In the genomic region with DNA sequence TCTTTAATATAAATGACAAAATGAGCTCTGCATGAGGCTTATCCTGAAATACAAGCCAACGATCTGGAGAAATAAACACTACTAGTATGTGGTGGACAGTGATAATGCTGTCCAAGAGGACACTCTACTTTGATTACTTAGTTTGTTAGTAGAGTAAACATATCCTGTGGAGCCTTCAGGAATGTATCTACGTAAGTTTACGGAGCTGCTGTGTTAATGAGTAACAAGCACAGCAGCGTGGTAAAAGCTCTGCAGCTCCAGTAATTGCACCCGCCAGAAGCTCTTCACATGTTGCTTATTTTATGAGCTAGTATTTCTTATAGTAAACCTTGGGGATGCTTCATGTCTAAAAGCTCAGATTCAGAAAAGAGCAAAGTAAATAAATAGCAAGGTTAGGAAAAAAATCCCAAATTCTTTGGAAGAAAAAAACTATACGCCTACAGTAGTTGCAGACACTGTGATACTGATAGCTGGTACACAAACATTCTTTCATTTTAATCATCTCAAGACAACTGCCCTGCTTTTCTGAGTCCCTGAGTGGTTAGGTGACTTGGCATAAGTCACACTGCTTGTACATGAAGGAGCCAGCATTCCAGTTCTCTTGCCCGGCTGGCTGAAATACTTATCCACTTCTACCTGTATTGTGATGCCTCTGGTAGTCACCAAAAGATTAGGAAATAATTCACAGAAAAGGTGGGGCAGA, we compare ENCODE assay signal across 1 cellular context.
TF ChIP-seq lines count a peak whose summit lies in the region.

No MANE protein-coding gene starts in this region.

TF ChIP-seq in HepG2, 621 proteins besides CTCF, POLR2A, EP300 and RAD21 (continued from another document and continues in another):
- TF ChIP-seq, protein P1, sequence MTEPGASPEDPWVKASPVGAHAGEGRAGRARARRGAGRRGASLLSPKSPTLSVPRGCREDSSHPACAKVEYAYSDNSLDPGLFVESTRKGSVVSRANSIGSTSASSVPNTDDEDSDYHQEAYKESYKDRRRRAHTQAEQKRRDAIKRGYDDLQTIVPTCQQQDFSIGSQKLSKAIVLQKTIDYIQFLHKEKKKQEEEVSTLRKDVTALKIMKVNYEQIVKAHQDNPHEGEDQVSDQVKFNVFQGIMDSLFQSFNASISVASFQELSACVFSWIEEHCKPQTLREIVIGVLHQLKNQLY (CRISPR knock-in tag; IDR thresholded peaks at IDR 0.05): 0 out of 2 replicates have a peak, but pooled peaks have one; percentile 40
- TF ChIP-seq RCOR2 (CRISPR knock-in tag; IDR thresholded peaks at IDR 0.05) (0 out of 2 replicates have a peak, but pooled peaks have one; percentile 32), JUN (CRISPR knock-in tag; IDR thresholded peaks at IDR 0.05) (peak; percentile 43; the same call in 1 of the 2 replicates), NFRKB (IDR thresholded peaks at IDR 0.05) (no peak), ISL2 (CRISPR knock-in tag; IDR thresholded peaks at IDR 0.05) (peak; percentile 57; the same call in 1 of the 2 replicates), ZBTB3 (CRISPR knock-in tag; IDR thresholded peaks at IDR 0.05; ENCODE audit: borderline replicate concordance, low read depth) (no peak), KAT7 (CRISPR knock-in tag; IDR thresholded peaks at IDR 0.05; ENCODE audit: borderline replicate concordance) (0 out of 2 replicates have a peak, but pooled peaks have one; percentile 35), SP5 (CRISPR knock-in tag; IDR thresholded peaks at IDR 0.05; ENCODE audit: borderline replicate concordance, low read depth) (peak; percentile 42; the same call in 1 of the 2 replicates), NCOA2 (CRISPR knock-in tag; IDR thresholded peaks at IDR 0.05) (peak; percentile 80), CEBPB (IDR thresholded peaks at IDR 0.05; ENCODE audit: borderline replicate concordance, low read depth, low read length) (0 out of 2 replicates have a peak, but pooled peaks have one; percentile 21), CREB1 (IDR thresholded peaks at IDR 0.05) (0 out of 2 replicates have a peak, but pooled peaks have one; percentile 35), CREB1 (CRISPR knock-in tag; IDR thresholded peaks at IDR 0.05) (no peak), SPEN (CRISPR knock-in tag; IDR thresholded peaks at IDR 0.05; ENCODE audit: low read depth) (no peak), ZNF598 (CRISPR knock-in tag; IDR thresholded peaks at IDR 0.05; ENCODE audit: borderline replicate concordance) (no peak), MIER3 (CRISPR knock-in tag; IDR thresholded peaks at IDR 0.05; ENCODE audit: borderline replicate concordance) (peak; percentile 22; the same call in 1 of the 2 replicates), TBP (CRISPR knock-in tag; IDR thresholded peaks at IDR 0.05) (no peak), SIX4 (CRISPR knock-in tag; IDR thresholded peaks at IDR 0.05) (peak; percentile 58; the same call in 1 of the 2 replicates), TARDBP (CRISPR knock-in tag; IDR thresholded peaks at IDR 0.05) (no peak), HDAC1 (CRISPR knock-in tag; IDR thresholded peaks at IDR 0.05) (peak; percentile 61; the same call in 1 of the 2 replicates), PCBP1 (IDR thresholded peaks at IDR 0.05; ENCODE audit: borderline replicate concordance, low read depth, low read length) (no peak), ZNF331 (CRISPR knock-in tag; IDR thresholded peaks at IDR 0.05) (peak; percentile 51; the same call in 1 of the 2 replicates), MEF2D (CRISPR knock-in tag; IDR thresholded peaks at IDR 0.05) (peak; percentile 21; the same call in 1 of the 2 replicates), HMG20A (CRISPR knock-in tag; IDR thresholded peaks at IDR 0.05; ENCODE audit: borderline replicate concordance) (peak; percentile 68; the same call in 1 of the 2 replicates), TBX2 (CRISPR knock-in tag; IDR thresholded peaks at IDR 0.05; ENCODE audit: borderline replicate concordance) (peak; percentile 84; the same call in 1 of the 2 replicates), TRIM24 (CRISPR knock-in tag; IDR thresholded peaks at IDR 0.05) (no peak)
- TF ChIP-seq, protein P2, sequence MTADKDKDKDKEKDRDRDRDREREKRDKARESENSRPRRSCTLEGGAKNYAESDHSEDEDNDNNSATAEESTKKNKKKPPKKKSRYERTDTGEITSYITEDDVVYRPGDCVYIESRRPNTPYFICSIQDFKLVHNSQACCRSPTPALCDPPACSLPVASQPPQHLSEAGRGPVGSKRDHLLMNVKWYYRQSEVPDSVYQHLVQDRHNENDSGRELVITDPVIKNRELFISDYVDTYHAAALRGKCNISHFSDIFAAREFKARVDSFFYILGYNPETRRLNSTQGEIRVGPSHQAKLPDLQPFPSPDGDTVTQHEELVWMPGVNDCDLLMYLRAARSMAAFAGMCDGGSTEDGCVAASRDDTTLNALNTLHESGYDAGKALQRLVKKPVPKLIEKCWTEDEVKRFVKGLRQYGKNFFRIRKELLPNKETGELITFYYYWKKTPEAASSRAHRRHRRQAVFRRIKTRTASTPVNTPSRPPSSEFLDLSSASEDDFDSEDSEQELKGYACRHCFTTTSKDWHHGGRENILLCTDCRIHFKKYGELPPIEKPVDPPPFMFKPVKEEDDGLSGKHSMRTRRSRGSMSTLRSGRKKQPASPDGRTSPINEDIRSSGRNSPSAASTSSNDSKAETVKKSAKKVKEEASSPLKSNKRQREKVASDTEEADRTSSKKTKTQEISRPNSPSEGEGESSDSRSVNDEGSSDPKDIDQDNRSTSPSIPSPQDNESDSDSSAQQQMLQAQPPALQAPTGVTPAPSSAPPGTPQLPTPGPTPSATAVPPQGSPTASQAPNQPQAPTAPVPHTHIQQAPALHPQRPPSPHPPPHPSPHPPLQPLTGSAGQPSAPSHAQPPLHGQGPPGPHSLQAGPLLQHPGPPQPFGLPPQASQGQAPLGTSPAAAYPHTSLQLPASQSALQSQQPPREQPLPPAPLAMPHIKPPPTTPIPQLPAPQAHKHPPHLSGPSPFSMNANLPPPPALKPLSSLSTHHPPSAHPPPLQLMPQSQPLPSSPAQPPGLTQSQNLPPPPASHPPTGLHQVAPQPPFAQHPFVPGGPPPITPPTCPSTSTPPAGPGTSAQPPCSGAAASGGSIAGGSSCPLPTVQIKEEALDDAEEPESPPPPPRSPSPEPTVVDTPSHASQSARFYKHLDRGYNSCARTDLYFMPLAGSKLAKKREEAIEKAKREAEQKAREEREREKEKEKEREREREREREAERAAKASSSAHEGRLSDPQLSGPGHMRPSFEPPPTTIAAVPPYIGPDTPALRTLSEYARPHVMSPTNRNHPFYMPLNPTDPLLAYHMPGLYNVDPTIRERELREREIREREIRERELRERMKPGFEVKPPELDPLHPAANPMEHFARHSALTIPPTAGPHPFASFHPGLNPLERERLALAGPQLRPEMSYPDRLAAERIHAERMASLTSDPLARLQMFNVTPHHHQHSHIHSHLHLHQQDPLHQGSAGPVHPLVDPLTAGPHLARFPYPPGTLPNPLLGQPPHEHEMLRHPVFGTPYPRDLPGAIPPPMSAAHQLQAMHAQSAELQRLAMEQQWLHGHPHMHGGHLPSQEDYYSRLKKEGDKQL (CRISPR knock-in tag; IDR thresholded peaks at IDR 0.05; ENCODE audit: low read depth): peak; percentile 82; the same call in 1 of the 2 replicates
- TF ChIP-seq, protein P3, sequence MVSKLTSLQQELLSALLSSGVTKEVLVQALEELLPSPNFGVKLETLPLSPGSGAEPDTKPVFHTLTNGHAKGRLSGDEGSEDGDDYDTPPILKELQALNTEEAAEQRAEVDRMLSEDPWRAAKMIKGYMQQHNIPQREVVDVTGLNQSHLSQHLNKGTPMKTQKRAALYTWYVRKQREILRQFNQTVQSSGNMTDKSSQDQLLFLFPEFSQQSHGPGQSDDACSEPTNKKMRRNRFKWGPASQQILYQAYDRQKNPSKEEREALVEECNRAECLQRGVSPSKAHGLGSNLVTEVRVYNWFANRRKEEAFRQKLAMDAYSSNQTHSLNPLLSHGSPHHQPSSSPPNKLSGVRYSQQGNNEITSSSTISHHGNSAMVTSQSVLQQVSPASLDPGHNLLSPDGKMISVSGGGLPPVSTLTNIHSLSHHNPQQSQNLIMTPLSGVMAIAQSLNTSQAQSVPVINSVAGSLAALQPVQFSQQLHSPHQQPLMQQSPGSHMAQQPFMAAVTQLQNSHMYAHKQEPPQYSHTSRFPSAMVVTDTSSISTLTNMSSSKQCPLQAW (CRISPR knock-in tag; IDR thresholded peaks at IDR 0.05): peak; percentile 75
- TF ChIP-seq, protein P4, sequence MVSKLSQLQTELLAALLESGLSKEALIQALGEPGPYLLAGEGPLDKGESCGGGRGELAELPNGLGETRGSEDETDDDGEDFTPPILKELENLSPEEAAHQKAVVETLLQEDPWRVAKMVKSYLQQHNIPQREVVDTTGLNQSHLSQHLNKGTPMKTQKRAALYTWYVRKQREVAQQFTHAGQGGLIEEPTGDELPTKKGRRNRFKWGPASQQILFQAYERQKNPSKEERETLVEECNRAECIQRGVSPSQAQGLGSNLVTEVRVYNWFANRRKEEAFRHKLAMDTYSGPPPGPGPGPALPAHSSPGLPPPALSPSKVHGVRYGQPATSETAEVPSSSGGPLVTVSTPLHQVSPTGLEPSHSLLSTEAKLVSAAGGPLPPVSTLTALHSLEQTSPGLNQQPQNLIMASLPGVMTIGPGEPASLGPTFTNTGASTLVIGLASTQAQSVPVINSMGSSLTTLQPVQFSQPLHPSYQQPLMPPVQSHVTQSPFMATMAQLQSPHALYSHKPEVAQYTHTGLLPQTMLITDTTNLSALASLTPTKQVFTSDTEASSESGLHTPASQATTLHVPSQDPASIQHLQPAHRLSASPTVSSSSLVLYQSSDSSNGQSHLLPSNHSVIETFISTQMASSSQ (IDR thresholded peaks at IDR 0.05; ENCODE audit: low read depth): peak; percentile 95
- TF ChIP-seq, protein P4 (CRISPR knock-in tag; IDR thresholded peaks at IDR 0.05; ENCODE audit: borderline replicate concordance): peak; percentile 96
- TF ChIP-seq, protein P5, sequence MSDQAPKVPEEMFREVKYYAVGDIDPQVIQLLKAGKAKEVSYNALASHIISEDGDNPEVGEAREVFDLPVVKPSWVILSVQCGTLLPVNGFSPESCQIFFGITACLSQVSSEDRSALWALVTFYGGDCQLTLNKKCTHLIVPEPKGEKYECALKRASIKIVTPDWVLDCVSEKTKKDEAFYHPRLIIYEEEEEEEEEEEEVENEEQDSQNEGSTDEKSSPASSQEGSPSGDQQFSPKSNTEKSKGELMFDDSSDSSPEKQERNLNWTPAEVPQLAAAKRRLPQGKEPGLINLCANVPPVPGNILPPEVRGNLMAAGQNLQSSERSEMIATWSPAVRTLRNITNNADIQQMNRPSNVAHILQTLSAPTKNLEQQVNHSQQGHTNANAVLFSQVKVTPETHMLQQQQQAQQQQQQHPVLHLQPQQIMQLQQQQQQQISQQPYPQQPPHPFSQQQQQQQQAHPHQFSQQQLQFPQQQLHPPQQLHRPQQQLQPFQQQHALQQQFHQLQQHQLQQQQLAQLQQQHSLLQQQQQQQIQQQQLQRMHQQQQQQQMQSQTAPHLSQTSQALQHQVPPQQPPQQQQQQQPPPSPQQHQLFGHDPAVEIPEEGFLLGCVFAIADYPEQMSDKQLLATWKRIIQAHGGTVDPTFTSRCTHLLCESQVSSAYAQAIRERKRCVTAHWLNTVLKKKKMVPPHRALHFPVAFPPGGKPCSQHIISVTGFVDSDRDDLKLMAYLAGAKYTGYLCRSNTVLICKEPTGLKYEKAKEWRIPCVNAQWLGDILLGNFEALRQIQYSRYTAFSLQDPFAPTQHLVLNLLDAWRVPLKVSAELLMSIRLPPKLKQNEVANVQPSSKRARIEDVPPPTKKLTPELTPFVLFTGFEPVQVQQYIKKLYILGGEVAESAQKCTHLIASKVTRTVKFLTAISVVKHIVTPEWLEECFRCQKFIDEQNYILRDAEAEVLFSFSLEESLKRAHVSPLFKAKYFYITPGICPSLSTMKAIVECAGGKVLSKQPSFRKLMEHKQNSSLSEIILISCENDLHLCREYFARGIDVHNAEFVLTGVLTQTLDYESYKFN (CRISPR knock-in tag; conservative IDR thresholded peaks at IDR 0.05): peak; percentile 93
- TF ChIP-seq, protein P6, sequence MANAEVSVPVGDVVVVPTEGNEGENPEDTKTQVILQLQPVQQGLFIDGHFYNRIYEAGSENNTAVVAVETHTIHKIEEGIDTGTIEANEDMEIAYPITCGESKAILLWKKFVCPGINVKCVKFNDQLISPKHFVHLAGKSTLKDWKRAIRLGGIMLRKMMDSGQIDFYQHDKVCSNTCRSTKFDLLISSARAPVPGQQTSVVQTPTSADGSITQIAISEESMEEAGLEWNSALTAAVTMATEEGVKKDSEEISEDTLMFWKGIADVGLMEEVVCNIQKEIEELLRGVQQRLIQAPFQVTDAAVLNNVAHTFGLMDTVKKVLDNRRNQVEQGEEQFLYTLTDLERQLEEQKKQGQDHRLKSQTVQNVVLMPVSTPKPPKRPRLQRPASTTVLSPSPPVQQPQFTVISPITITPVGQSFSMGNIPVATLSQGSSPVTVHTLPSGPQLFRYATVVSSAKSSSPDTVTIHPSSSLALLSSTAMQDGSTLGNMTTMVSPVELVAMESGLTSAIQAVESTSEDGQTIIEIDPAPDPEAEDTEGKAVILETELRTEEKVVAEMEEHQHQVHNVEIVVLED (CRISPR knock-in tag; IDR thresholded peaks at IDR 0.05; ENCODE audit: borderline replicate concordance): peak; percentile 53; the same call in 1 of the 2 replicates
